ENCODE assay signal across 1 cellular context in genomic region chr3:38015485-38015884, GRCh38.
TF ChIP-seq lines count a peak whose summit lies in the region.

No MANE protein-coding gene starts in this region.

TF ChIP-seq in K562, 482 proteins besides CTCF, POLR2A, EP300 and RAD21:
- TF ChIP-seq ASH1L (IDR thresholded peaks at IDR 0.05; ENCODE audit: borderline replicate concordance, low read depth, partially characterized antibody) (no peak), SRSF1 (IDR thresholded peaks at IDR 0.05; ENCODE audit: low read depth, low read length) (no peak), ZNF316 (IDR thresholded peaks at IDR 0.05) (no peak), CBFA2T2 (conservative IDR thresholded peaks at IDR 0.05) (no peak), ZNF41 (CRISPR knock-in tag; conservative IDR thresholded peaks at IDR 0.05) (no peak), RBBP5 (IDR thresholded peaks at IDR 0.05; ENCODE audit: borderline replicate concordance, insufficient read depth, low read length, poor library complexity, severe bottlenecking) (no peak), AFF4 (CRISPR knock-in tag; IDR thresholded peaks at IDR 0.05) (no peak), ZFP30 (CRISPR knock-in tag; IDR thresholded peaks at IDR 0.05; ENCODE audit: borderline replicate concordance) (no peak), MCM3 (IDR thresholded peaks at IDR 0.05) (no peak), KLF16 (IDR thresholded peaks at IDR 0.05) (no peak)
